In the genomic region with DNA sequence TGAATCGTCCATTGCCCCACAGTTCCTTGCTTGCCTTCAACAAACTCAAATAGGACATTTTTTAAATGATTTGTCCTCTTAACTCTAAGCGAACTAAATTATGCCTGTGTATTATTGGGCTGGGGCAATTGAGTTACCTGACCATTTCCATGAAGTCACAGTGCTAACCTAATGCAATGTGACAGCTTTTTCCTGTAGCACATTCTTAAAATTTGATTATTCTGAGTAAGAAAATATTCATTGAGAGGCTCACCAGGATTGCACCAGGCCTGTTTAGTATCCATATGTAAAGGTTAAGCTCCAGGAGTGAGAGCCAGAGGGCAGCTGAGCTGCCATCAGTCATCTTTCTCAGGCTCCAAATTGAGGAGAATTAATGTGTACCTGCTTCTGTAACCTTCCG, we compare ENCODE assay signal across 24 cellular contexts.
"Had no signal": no experiment of that assay in that cellular context is flagged by ENCODE, and none has a peak within 500 bp of the region (broad histone marks: within the 10 kb centered on the region; RNA-seq: fewer than 3 reads in every experiment).

No MANE protein-coding gene starts in this region.

- DNase-seq: dermis blood vessel endothelial cell; dorsolateral prefrontal cortex; effector CD4-positive, alpha-beta T cell; effector memory CD4-positive, alpha-beta T cell; foreskin keratinocyte; heart left ventricle; hypothalamus; immature natural killer cell; islet precursor cell; kidney; kidney glomerular epithelial cell; left colon; left lung; left ventricle myocardium superior; lower lobe of right lung; mesenchymal stem cell; mucosa of descending colon; naive B cell; naive thymus-derived CD8-positive, alpha-beta T cell had no signal

- H3K27me3 Mint-ChIP-seq: naive thymus-derived CD8-positive, alpha-beta T cell had no signal

- H3K27ac ChIP-seq: coronary artery, dorsolateral prefrontal cortex, esophagus muscularis mucosa, foreskin keratinocyte, gastroesophageal sphincter, heart left ventricle, hepatocyte, left lung, lower lobe of right lung had no signal

- H3K27me3 ChIP-seq: dorsolateral prefrontal cortex, esophagus muscularis mucosa, foreskin keratinocyte, gastroesophageal sphincter, heart left ventricle, hepatocyte, left lung had no signal

- H3K36me3 Mint-ChIP-seq: mesothelial cell of epicardium; naive B cell; naive thymus-derived CD8-positive, alpha-beta T cell had no signal

- H3K9me3 Mint-ChIP-seq: mesothelial cell of epicardium had no signal

- H3K9me3 ChIP-seq: esophagus muscularis mucosa, gastroesophageal sphincter, heart left ventricle, left lung, lower lobe of right lung, mucosa of descending colon had no signal

- ATAC-seq: foreskin keratinocyte; gastroesophageal sphincter; heart left ventricle; left colon; left lung; left ventricle myocardium superior; lower lobe of right lung; mucosa of descending colon; naive thymus-derived CD8-positive, alpha-beta T cell had no signal

- H3K79me2 ChIP-seq: hepatocyte had no signal

- H3K4me1 Mint-ChIP-seq: mesothelial cell of epicardium, naive B cell had no signal

- H2AFZ ChIP-seq: hepatocyte had no signal

- H3K36me3 ChIP-seq: esophagus muscularis mucosa, gastroesophageal sphincter, heart left ventricle, left lung, lower lobe of right lung had no signal

- H3K4me3 Mint-ChIP-seq: immature natural killer cell; mesothelial cell of epicardium; naive B cell; naive thymus-derived CD8-positive, alpha-beta T cell had no signal

- H3K4me1 ChIP-seq: esophagus muscularis mucosa, foreskin keratinocyte, gastroesophageal sphincter, heart left ventricle, left lung, lower lobe of right lung had no signal

- H3K4me2 ChIP-seq: hepatocyte had no signal

- H3K27ac Mint-ChIP-seq: immature natural killer cell; mesothelial cell of epicardium; naive B cell; naive thymus-derived CD8-positive, alpha-beta T cell had no signal

- H3K4me3 ChIP-seq: coronary artery, dorsolateral prefrontal cortex, esophagus muscularis mucosa, gastroesophageal sphincter, heart left ventricle, hepatocyte, left lung, lower lobe of right lung, mucosa of descending colon had no signal
